In genomic region chr2:217932661-217933325, GRCh38 we compare ENCODE assay signal across 10 cellular contexts.
DNase-seq lines count a peak whose midpoint lies in the region; ATAC-seq and TF ChIP-seq lines count a peak whose summit lies in the region.
"Had no signal": no experiment of that assay in that cellular context is flagged by ENCODE, and none has a peak within 500 bp of the region (broad histone marks: within the 10 kb centered on the region; RNA-seq: fewer than 3 reads in every experiment).

No MANE protein-coding gene starts in this region.

- WGBS in transverse colon (ENCODE audit: low coverage in 1 of 2), 2 donors: 33 to 54% methylated on average over 1 to 18 of the region's 18 CpGs

- in situ Hi-C loops in transverse colon (cut with MboI; ENCODE audit: low pct_ligation_motif_present in 1 of 4, low pct_unique_long_range_greater_than_20kb in 1 of 4, low sequenced_read_pairs in 3 of 4): no loop called here

- H3K4me3 ChIP-seq in colonic mucosa (no peak overlapping the region), lower lobe of right lung (peak overlapping the region; percentile 40), transverse colon (no peak overlapping the region)

- intact Hi-C loops in colonic mucosa (cut with DNase I) (no loop called here), lower lobe of right lung (cut with DNase I) (no loop called here), transverse colon (cut with DNase I; ENCODE audit: low total_unique reads) (no loop called here)

- H3K4me1 ChIP-seq in colonic mucosa: no peaks in the 10 kb centered on the region
- peaks cover 100% of the 10 kb centered on the region for H3K4me1 ChIP-seq in lower lobe of right lung
- H3K4me1 ChIP-seq in transverse colon: peaks cover 41 to 97% (median 73%) of the 10 kb centered on the region in 4 donors

- H3K36me3 ChIP-seq in colonic mucosa (no peaks in the 10 kb centered on the region), lower lobe of right lung (peaks cover 8% of the 10 kb centered on the region), transverse colon (no peaks in the 10 kb centered on the region)

- TF ChIP-seq POLR2A in transverse colon (IDR thresholded peaks at IDR 0.05): no peak

- ATAC-seq in lower lobe of right lung (no peak), GM18517 (IDR thresholded peaks at IDR 0.05; ENCODE audit: unreplicated experiment) (no peak)

- H3K9me3 ChIP-seq in colonic mucosa (no peaks in the 10 kb centered on the region), lower lobe of right lung (no peaks in the 10 kb centered on the region), transverse colon (no peaks in the 10 kb centered on the region)

- TF ChIP-seq EP300 in transverse colon (IDR thresholded peaks at IDR 0.05; ENCODE audit: low read depth): no peak

- DNase-seq in NCI-H1436 (lab: John Stamatoyannopoulos, UW) (peak; percentile 6), NCI-H1436 treated with DMSO at 0.1 percent for 48 hours (lab: John Stamatoyannopoulos, UW) (no peak), colonic mucosa (no peak), lower lobe of right lung (no peak), transverse colon (no peak), NOMO-1 treated with DMSO at 0.1 percent for 48 hours (lab: John Stamatoyannopoulos, UW; ENCODE audit: unreplicated experiment) (no peak), DMS114 treated with DMSO at 0.1 percent for 48 hours (lab: John Stamatoyannopoulos, UW; ENCODE audit: unreplicated experiment) (no peak)
- DNase-seq: activated CD4-positive, alpha-beta T cell treated with anti-CD3 and anti-CD28 coated beads for 1 hour; NCI-H226 had no signal

- no peaks in the 10 kb centered on the region for H3K27me3 ChIP-seq in colonic mucosa
- H3K27me3 ChIP-seq in lower lobe of right lung (ENCODE audit: low read depth): no peaks in the 10 kb centered on the region
- no peaks in the 10 kb centered on the region for H3K27me3 ChIP-seq in transverse colon

- peak overlapping the region; percentile 13 to 29 for H3K9ac ChIP-seq in colonic mucosa (ENCODE audit: low read depth in 2 of 2, low read length in 2 of 2)

- TF ChIP-seq CTCF in colonic mucosa (IDR thresholded peaks at IDR 0.05) (no peak), lower lobe of right lung (IDR thresholded peaks at IDR 0.05) (no peak), transverse colon (IDR thresholded peaks at IDR 0.05) (no peak)

- H3K27ac ChIP-seq in colonic mucosa (peak overlapping the region; percentile 68), lower lobe of right lung (peak overlapping the region; percentile 92), transverse colon (peak overlapping the region; percentile 85 to 95 (median 89))
